In genomic region chr15:91853968-91854943, GRCh38 we compare ENCODE assay signal across 8 cellular contexts. TPM values are rescaled to one million over a fixed set of nuclear protein-coding genes. Genes with fewer than 3 reads are reported as not detected.
DNase-seq lines count a peak whose midpoint lies in the region; ATAC-seq and TF ChIP-seq lines count a peak whose summit lies in the region.

No MANE protein-coding gene starts in this region.

- in situ Hi-C loops in astrocyte of the spinal cord (cut with HindIII; ENCODE audit: low sequenced_read_pairs) = no loop called here

- ATAC-seq in HG02852 (IDR thresholded peaks at IDR 0.05; ENCODE audit: unreplicated experiment) (no peak), HG03342 (IDR thresholded peaks at IDR 0.05; ENCODE audit: unreplicated experiment) (no peak)

- CTCF ChIA-PET in HEK293T (lab: Yijun Ruan, JAX) = interaction anchor here (0.7 to 1.0 kb wide), 4 partner anchors 9 to 223 kb away, joined by 3 to 6 read pairs (median 3); no protein-coding TSS in a partner anchor

- H3K4me3 ChIP-seq in astrocyte of the spinal cord (ENCODE audit: low read depth, low read length) = peak overlapping the region; percentile 65

- TF ChIP-seq CTCF in astrocyte of the spinal cord (IDR thresholded peaks at IDR 0.05; ENCODE audit: low read depth, low read length) = no peak

- peak; percentile 8 for DNase-seq in A172 (ENCODE audit: low spot score)
- peak; percentile 42 for DNase-seq in HEK293T (ENCODE audit: extremely low spot score)
- DNase-seq in SKM-1 treated with dmso at 0.1 percent for 144 hours (lab: John Stamatoyannopoulos, UW; ENCODE audit: unreplicated experiment) = peak; percentile 69
- DNase-seq in astrocyte of the spinal cord (ENCODE audit: low read depth, low spot score) = peak; percentile 10
- peak; percentile 38 to 76 for DNase-seq in hippocampal formation (lab: John Stamatoyannopoulos, UW)
- peak; percentile 81 for DNase-seq in retina

- POLR2A ChIA-PET in HEK293T (lab: Yijun Ruan, JAX) = interaction anchor here (0.5 kb wide), 1 partner anchor 66 kb away, joined by 4 read pairs; no protein-coding TSS in a partner anchor

TF ChIP-seq in HEK293T, 16 proteins besides CTCF, POLR2A, EP300 and RAD21:
- TF ChIP-seq SP1 (IDR thresholded peaks at IDR 0.05) (no peak), LEF1 (IDR thresholded peaks at IDR 0.05; ENCODE audit: borderline replicate concordance) (no peak), L3MBTL2 (conservative IDR thresholded peaks at IDR 0.05) (no peak), ARNT (IDR thresholded peaks at IDR 0.05) (no peak), PKNOX1 (IDR thresholded peaks at IDR 0.05) (no peak), FOXK2 (IDR thresholded peaks at IDR 0.05) (no peak), SUZ12 (IDR thresholded peaks at IDR 0.05) (no peak), ZNF384 (IDR thresholded peaks at IDR 0.05) (no peak), FOXM1 (IDR thresholded peaks at IDR 0.05; ENCODE audit: borderline replicate concordance) (no peak), HDGF (IDR thresholded peaks at IDR 0.05; ENCODE audit: borderline replicate concordance) (no peak), BHLHE40 (IDR thresholded peaks at IDR 0.05; ENCODE audit: borderline replicate concordance) (no peak), ELF4 (IDR thresholded peaks at IDR 0.05) (no peak), NFRKB (IDR thresholded peaks at IDR 0.05) (no peak), FOXA1 (IDR thresholded peaks at IDR 0.05) (no peak), CTBP1 (IDR thresholded peaks at IDR 0.05; ENCODE audit: borderline replicate concordance) (no peak)

RNA-seq across cellular contexts. Expression of gene SLCO3A1, which starts 0.7 kb away (rescaled TPM):
- total RNA-seq in A172 (2014; rRNA removed; shearing (Covaris generic)) = 2.8 and 4.0 TPM in 2 replicates

Comparison
In these comparisons a context has a peak if more than half of its experiments do, and no peak if none do; other contexts are left out.
1. DNase-seq: peak in every context shown above with its lines; median percentile 81 in retina; 69 in SKM-1 treated with dmso at 0.1 percent for 144 hours; 57 in hippocampal formation; 42 in HEK293T; 10 in astrocyte of the spinal cord; 8 in A172.